ENCODE assay signal across 15 cellular contexts in the genomic region with DNA sequence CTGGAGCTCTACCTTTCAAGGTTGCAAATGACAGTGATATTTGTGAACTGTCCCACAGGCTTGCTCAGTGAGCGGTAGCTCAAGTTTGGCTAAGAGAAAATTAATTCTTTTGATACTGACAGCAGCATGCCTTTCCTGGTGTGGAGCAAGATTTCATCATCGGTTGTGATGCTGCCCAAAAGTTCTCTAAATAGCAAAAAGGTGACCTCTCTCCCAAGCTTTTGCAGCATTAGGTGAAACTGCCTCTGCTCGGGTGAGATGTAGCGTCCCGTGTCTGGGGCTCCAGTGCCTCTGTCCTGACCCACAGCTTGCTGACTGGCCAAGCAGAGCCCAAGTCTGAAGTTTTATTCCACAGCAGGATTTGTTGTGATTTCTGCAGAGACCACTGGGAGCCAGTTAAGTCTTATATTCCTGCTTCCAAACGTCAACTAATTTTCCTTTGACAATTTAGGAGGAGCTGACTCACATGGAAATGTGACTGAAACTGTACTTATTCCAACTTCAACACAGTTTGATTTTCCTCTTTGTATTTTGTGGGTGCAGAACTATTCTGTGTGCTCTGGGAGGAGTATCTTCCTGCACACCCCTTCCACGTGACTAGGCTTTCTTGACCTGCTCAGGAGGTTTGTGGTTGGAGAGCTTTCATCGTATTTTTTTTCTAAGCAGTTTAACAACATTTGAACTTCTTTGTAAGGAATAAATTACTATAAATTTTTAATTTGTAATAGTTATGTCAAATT. TPM values are rescaled to one million over a fixed set of nuclear protein-coding genes. Genes with fewer than 3 reads are reported as not detected.
DNase-seq lines count a peak whose midpoint lies in the region; ATAC-seq and TF ChIP-seq lines count a peak whose summit lies in the region.
"Had no signal": no experiment of that assay in that cellular context is flagged by ENCODE, and none has a peak within 500 bp of the region (broad histone marks: within the 10 kb centered on the region; RNA-seq: fewer than 3 reads in every experiment).

No MANE protein-coding gene starts in this region.

- TF ChIP-seq POLR2A in sigmoid colon (IDR thresholded peaks at IDR 0.05), result peak in 1 of 2 donors; percentile 19

- intact Hi-C loops in sigmoid colon (cut with DNase I), result no loop called here
- intact Hi-C loops in activated CD4-positive, alpha-beta memory T cell treated with anti-CD3 and anti-CD28 coated beads for 36 hours (cut with micrococcal nuclease), result no loop called here

- TF ChIP-seq CTCF in DND-41 (IDR thresholded peaks at IDR 0.05; ENCODE audit: borderline replicate concordance, extremely low read depth, low read length, poor library complexity, severe bottlenecking) (no peak), fibroblast of lung (conservative IDR thresholded peaks at IDR 0.05 in 1 of 2, IDR thresholded peaks at IDR 0.05 in 1 of 2; ENCODE audit: low read depth in 1 of 2, low read length in 2 of 2) (no peak), sigmoid colon (IDR thresholded peaks at IDR 0.05) (no peak)

- ATAC-seq in DND-41 (ENCODE audit: insufficient read depth, low read depth), result peak; percentile 62; the same call in 1 of the 3 replicates

- H2AFZ ChIP-seq in DND-41 (ENCODE audit: low read depth, low read length), result no peak overlapping the region
- no peak overlapping the region for H2AFZ ChIP-seq in fibroblast of lung (ENCODE audit: low read length)
- H2AFZ ChIP-seq: neural progenitor cell had no signal

- H3K4me1 Mint-ChIP-seq in immature natural killer cell, result peaks cover 14 to 21% of the 10 kb centered on the region in 2 donors
- peaks cover 14% of the 10 kb centered on the region for H3K4me1 Mint-ChIP-seq in activated CD4-positive, alpha-beta memory T cell treated with anti-CD3 and anti-CD28 coated beads for 36 hours (ENCODE audit: low read depth)

- H4K20me1 ChIP-seq in DND-41 (ENCODE audit: insufficient read depth, low read length) (no peaks in the 10 kb centered on the region), fibroblast of lung (ENCODE audit: control insufficient read depth, extremely low read depth, insufficient read depth, low read length) (no peaks in the 10 kb centered on the region)

- TF ChIP-seq EP300 in sigmoid colon (IDR thresholded peaks at IDR 0.05), result no peak

- no peak overlapping the region for H3K27ac Mint-ChIP-seq in immature natural killer cell
- no peak overlapping the region for H3K27ac Mint-ChIP-seq in activated CD4-positive, alpha-beta memory T cell treated with anti-CD3 and anti-CD28 coated beads for 36 hours
- H3K27ac Mint-ChIP-seq: neural progenitor cell had no signal

- no peaks in the 10 kb centered on the region for H3K9me3 Mint-ChIP-seq in immature natural killer cell
- H3K9me3 Mint-ChIP-seq in activated CD4-positive, alpha-beta memory T cell treated with anti-CD3 and anti-CD28 coated beads for 36 hours, result no peaks in the 10 kb centered on the region
- H3K9me3 Mint-ChIP-seq: endodermal cell, neural progenitor cell had no signal

- no peak overlapping the region for H3K4me2 ChIP-seq in DND-41 (ENCODE audit: insufficient read depth, low read length)
- no peak overlapping the region for H3K4me2 ChIP-seq in fibroblast of lung (ENCODE audit: extremely low read depth, insufficient read depth, low read length)
- H3K4me2 ChIP-seq: neural progenitor cell had no signal

- H3K36me3 Mint-ChIP-seq in immature natural killer cell, result no peaks in the 10 kb centered on the region
- H3K36me3 Mint-ChIP-seq in activated CD4-positive, alpha-beta memory T cell treated with anti-CD3 and anti-CD28 coated beads for 36 hours, result no peaks in the 10 kb centered on the region

- POLR2A ChIA-PET in activated CD4-positive, alpha-beta memory T cell treated with anti-CD3 and anti-CD28 coated beads for 36 hours (lab: Charles Lee), result no interaction called here

- H3K4me1 ChIP-seq in DND-41 (ENCODE audit: insufficient read depth, low read length) (peaks cover 4% of the 10 kb centered on the region; the same call in 1 of the 2 replicates), adipocyte (ENCODE audit: control insufficient read depth, insufficient read depth, low read length) (peaks cover 32% of the 10 kb centered on the region), fibroblast of lung (ENCODE audit: control insufficient read depth, extremely low read depth, insufficient read depth, low read length) (no peaks in the 10 kb centered on the region), sigmoid colon (peaks cover 0 to 76% (median 61%) of the 10 kb centered on the region in 4 donors)
- H3K4me1 ChIP-seq: neural progenitor cell had no signal

- H3K27me3 Mint-ChIP-seq in immature natural killer cell (ENCODE audit: low read depth in 3 of 3), result peaks cover 8 to 15% (median 10%) of the 10 kb centered on the region in 3 donors
- H3K27me3 Mint-ChIP-seq in activated CD4-positive, alpha-beta memory T cell treated with anti-CD3 and anti-CD28 coated beads for 36 hours, result peaks cover 9% of the 10 kb centered on the region

- no peaks in the 10 kb centered on the region for H3K79me2 ChIP-seq in DND-41 (ENCODE audit: insufficient read depth, low read length)
- H3K79me2 ChIP-seq in fibroblast of lung (ENCODE audit: control insufficient read depth, insufficient read depth, low read length), result no peaks in the 10 kb centered on the region

- H3K27me3 ChIP-seq in DND-41 (ENCODE audit: insufficient read depth, low read length, poor library complexity), result no peaks in the 10 kb centered on the region
- H3K27me3 ChIP-seq in adipocyte (replicated peaks; ENCODE audit: control insufficient read depth, insufficient read depth, low read length), result no peaks in the 10 kb centered on the region
- H3K27me3 ChIP-seq in fibroblast of lung (ENCODE audit: control insufficient read depth, insufficient read depth, low read length), result no peaks in the 10 kb centered on the region
- no peaks in the 10 kb centered on the region for H3K27me3 ChIP-seq in sigmoid colon
- H3K27me3 ChIP-seq: tibial nerve had no signal

- CTCF ChIA-PET in activated CD4-positive, alpha-beta memory T cell treated with anti-CD3 and anti-CD28 coated beads for 36 hours (lab: Charles Lee), result interaction anchor here (1.6 kb wide), 1 partner anchor 10 kb away, joined by 5 read pairs; no protein-coding TSS in a partner anchor

- H3K36me3 ChIP-seq in DND-41 (ENCODE audit: insufficient read depth, low read length) (no peaks in the 10 kb centered on the region), adipocyte (ENCODE audit: control insufficient read depth, insufficient read depth, low read length, severe bottlenecking) (peaks cover 8% of the 10 kb centered on the region), fibroblast of lung (ENCODE audit: control insufficient read depth, insufficient read depth, low read length) (no peaks in the 10 kb centered on the region), sigmoid colon (peaks cover 11 to 68% (median 12%) of the 10 kb centered on the region in 4 donors)
- H3K36me3 ChIP-seq: neural progenitor cell had no signal

- H3K27ac ChIP-seq in DND-41 (ENCODE audit: low read length) (no peak overlapping the region), fibroblast of lung (ENCODE audit: insufficient read depth, low read length) (no peak overlapping the region), sigmoid colon (peak overlapping the region; percentile 90 to 100 (median 96))
- H3K27ac ChIP-seq: neural progenitor cell had no signal

- H3K9me3 ChIP-seq in DND-41 (ENCODE audit: insufficient read depth, low read length, severe bottlenecking), result no peaks in the 10 kb centered on the region
- no peaks in the 10 kb centered on the region for H3K9me3 ChIP-seq in adipocyte (ENCODE audit: control insufficient read depth, low read length)
- H3K9me3 ChIP-seq in fibroblast of lung (ENCODE audit: control insufficient read depth, insufficient read depth, low read depth, low read length), result no peaks in the 10 kb centered on the region
- H3K9me3 ChIP-seq in sigmoid colon, result no peaks in the 10 kb centered on the region
- H3K9me3 ChIP-seq: tibial nerve had no signal

- H3K4me3 Mint-ChIP-seq in immature natural killer cell, result no peak overlapping the region
- no peak overlapping the region for H3K4me3 Mint-ChIP-seq in activated CD4-positive, alpha-beta memory T cell treated with anti-CD3 and anti-CD28 coated beads for 36 hours
- H3K4me3 Mint-ChIP-seq: endodermal cell, neural progenitor cell had no signal

- H3K4me3 ChIP-seq in DND-41 (ENCODE audit: low read depth in 1 of 2, low read length in 2 of 2), result no peak overlapping the region
- H3K4me3 ChIP-seq in adipocyte (ENCODE audit: low read length), result no peak overlapping the region
- H3K4me3 ChIP-seq in fibroblast of lung (replicated peaks in 1 of 4; ENCODE audit: control extremely low read depth in 1 of 4, insufficient read depth in 1 of 4, low read depth in 3 of 4, low read length in 4 of 4), result no peak overlapping the region
- peak overlapping the region; percentile 81 to 87 (median 82) for H3K4me3 ChIP-seq in sigmoid colon
- H3K4me3 ChIP-seq: neural progenitor cell, tibial nerve had no signal

- H3K9ac ChIP-seq in DND-41 (ENCODE audit: low read depth, low read length), result no peak overlapping the region
- H3K9ac ChIP-seq in adipocyte (ENCODE audit: low read length), result no peak overlapping the region
- H3K9ac ChIP-seq in fibroblast of lung (ENCODE audit: insufficient read depth, low read length), result no peak overlapping the region
- H3K9ac ChIP-seq: neural progenitor cell had no signal

- WGBS in sigmoid colon, 2 donors, result 66 to 77% methylated on average over 8 of the region's 8 CpGs

- no peak for DNase-seq in DND-41
- peak; percentile 61 for DNase-seq in adipocyte (ENCODE audit: low read depth)
- DNase-seq in fibroblast of lung (ENCODE audit: low read depth in 2 of 2), result peak; percentile 12 to 61
- DNase-seq in sigmoid colon, result peak; percentile 76
- DNase-seq in immature natural killer cell, result no peak
- no peak for DNase-seq in DMS 273 (lab: John Stamatoyannopoulos, UW; ENCODE audit: unreplicated experiment)
- DNase-seq in SHP77 (lab: John Stamatoyannopoulos, UW), result no peak
- DNase-seq in activated CD4-positive, alpha-beta memory T cell treated with anti-CD3 and anti-CD28 coated beads for 36 hours, result no peak
- DNase-seq: activated CD4-positive, alpha-beta T cell treated with anti-CD3 and anti-CD28 coated beads for 48 hours; activated CD8-positive, alpha-beta memory T cell treated with anti-CD3 and anti-CD28 coated beads, Interleukin-2, amount 50 U/mL, for 48 hours; amygdala; endodermal cell; NCI-H2081 treated with DMSO at 0.1 percent for 48 hours had no signal

RNA-seq across cellular contexts. Expression of a gene that starts 5.9 kb away (rescaled TPM):
- total RNA-seq in fibroblast of lung (4.4 and 8.6 TPM in 2 replicates), sigmoid colon (1,000 to 10,000 TPM in 3 of 4 donors, 100 to 1,000 TPM in 1; 731 to 1,357 (median 1,117) TPM)
- polyA plus RNA-seq in fibroblast of lung (1.8 and 4.3 TPM in 2 replicates), sigmoid colon (10 to 100 TPM in 1 of 3 donors, 1 to 10 TPM in 1, under 1 TPM in 1; 0.69 to 31.9 (median 9.0) TPM), immature natural killer cell (not detected)
- polyA plus RNA-seq in fibroblast of lung (2012), result 3.9 and 8.0 TPM in 2 replicates
- polyA minus RNA-seq in fibroblast of lung (ENCODE audit: low replicate concordance), result 4.8 and 8.4 TPM in 2 replicates
- total RNA-seq in activated CD4-positive, alpha-beta memory T cell treated with anti-CD3 and anti-CD28 coated beads for 36 hours, result 1 to 10 TPM; 2.6 to 2.7 TPM

Comparison
In these comparisons a context has a peak if more than half of its experiments do, and no peak if none do; other contexts are left out.
1. DNase-seq: peak in adipocyte (single experiment), fibroblast of lung (2 of 2) and sigmoid colon (single experiment); none in DND-41 (single experiment), immature natural killer cell (0 of 3), DMS 273 (single experiment), SHP77 (0 of 2) and activated CD4-positive, alpha-beta memory T cell treated with anti-CD3 and anti-CD28 coated beads for 36 hours (single experiment).
2. H3K27ac ChIP-seq: peak in sigmoid colon (4 of 4); none in DND-41 (single experiment) and fibroblast of lung (single experiment).
3. H3K4me3 ChIP-seq: peak in sigmoid colon (4 of 4); none in DND-41 (0 of 2), adipocyte (single experiment) and fibroblast of lung (0 of 4).
4. RNA of a gene that starts 5.9 kb away (total RNA-seq): 731 to 1,357 TPM in sigmoid colon; 4.4 to 8.6 TPM in fibroblast of lung and 2.6 to 2.7 TPM in activated CD4-positive, alpha-beta memory T cell treated with anti-CD3 and anti-CD28 coated beads for 36 hours; every median in the first group is over 10 times any median in the second.